In the genomic region with DNA sequence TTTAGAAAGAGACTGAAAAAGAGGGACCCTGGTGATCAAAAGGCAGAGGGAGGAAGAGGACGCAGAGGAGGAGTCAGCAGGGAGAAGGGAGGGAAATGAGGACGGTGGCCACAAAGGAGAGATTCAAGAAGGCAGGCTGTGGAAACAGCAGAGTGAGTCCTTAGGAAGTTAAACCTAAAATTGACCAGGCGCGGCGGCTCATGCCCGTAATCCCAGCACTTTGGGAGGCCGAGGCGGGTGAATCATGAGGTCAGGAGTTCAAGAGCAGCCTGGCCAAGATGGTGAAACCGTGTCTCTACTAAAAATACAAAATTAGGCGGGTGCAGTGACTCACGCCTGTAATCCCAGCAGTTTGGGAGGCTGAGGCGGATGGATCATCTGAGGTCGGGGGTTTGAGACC, we compare ENCODE assay signal across 8 cellular contexts. TPM values are rescaled to one million over a fixed set of nuclear protein-coding genes. Genes with fewer than 3 reads are reported as not detected.
DNase-seq lines count a peak whose midpoint lies in the region; ATAC-seq, FAIRE-seq and TF ChIP-seq lines count a peak whose summit lies in the region.
"Not testable (repeated sequence)": the region's sequence is repeated elsewhere in the genome, so short reads cannot be mapped to it uniquely, and the experiment has no call there.

No MANE protein-coding gene starts in this region.

- peak overlapping the region; percentile 50 for H3K9ac ChIP-seq in NT2/D1 (ENCODE audit: insufficient read length, low read depth)
- not testable (repeated sequence) for H3K9ac ChIP-seq in K562 (ENCODE audit: insufficient read depth in 1 of 2, low read depth in 2 of 2, low read length in 2 of 2); smooth muscle cell (ENCODE audit: low read depth)

- not testable (repeated sequence) for H3F3A ChIP-seq in smooth muscle cell (ENCODE audit: low read depth)

- H3K27ac ChIP-seq in ACC112 (ENCODE audit: low read depth, low read length) (peak overlapping the region; percentile 68), muscle layer of duodenum (ENCODE audit: low read length) (peak overlapping the region; percentile 91), smooth muscle cell (ENCODE audit: low read depth) (peak overlapping the region; percentile 6)
- H3K27ac ChIP-seq in K562 (ENCODE audit: extremely low read depth, low read depth, low read length) = not testable (repeated sequence)

- H3K9me1 ChIP-seq in K562 (ENCODE audit: control insufficient read depth, insufficient read depth, low read length) = not testable (repeated sequence)

- FAIRE-seq in K562 (lab: Jason Lieb, UNC) = peak; percentile 46

- peak overlapping the region; percentile 43; the same call in 1 of the 2 replicates for H3K27ac Mint-ChIP-seq in WTC11

- not testable (repeated sequence) for H2AFZ ChIP-seq in ACC112 (ENCODE audit: low read length, unreplicated experiment); K562 (ENCODE audit: low read depth, low read length); smooth muscle cell (ENCODE audit: low read depth)

- H3K36me3 ChIP-seq in ACC112 (ENCODE audit: insufficient read depth, low read length); NT2/D1 (ENCODE audit: insufficient read depth, insufficient read length, low read length); K562 (ENCODE audit: control insufficient read depth, insufficient read depth, low read length); muscle layer of duodenum (ENCODE audit: control insufficient read depth in 1 of 2, insufficient read depth in 2 of 2, low read length in 2 of 2); smooth muscle cell (ENCODE audit: low read depth): not testable (repeated sequence)

- TF ChIP-seq EP300 in K562 (IDR thresholded peaks at IDR 0.05; ENCODE audit: low read length) = not testable (repeated sequence)

- H3K79me2 ChIP-seq in ACC112 (ENCODE audit: control insufficient read depth, insufficient read depth, low read length, unreplicated experiment); K562 (ENCODE audit: control insufficient read depth, insufficient read depth, low read length); smooth muscle cell (ENCODE audit: low read depth): not testable (repeated sequence)

- H3K9me3 Mint-ChIP-seq in WTC11 = not testable (repeated sequence)

- not testable (repeated sequence) for H3K4me1 Mint-ChIP-seq in WTC11

- H4K20me1 ChIP-seq in K562 (replicated peaks; ENCODE audit: control insufficient read depth, insufficient read depth, low read length); smooth muscle cell (ENCODE audit: low read depth): not testable (repeated sequence)

- not testable (repeated sequence) for BruUV-seq in K562 (replicated peaks; lab: Mats Ljungman, UMichigan)

- ATAC-seq in WTC11, K562: not testable (repeated sequence)

- TF ChIP-seq POLR2A in K562 (conservative IDR thresholded peaks at IDR 0.05) = not testable (repeated sequence)

- H3K9me3 ChIP-seq in NT2/D1 (ENCODE audit: insufficient read depth, low read length); K562 (replicated peaks; ENCODE audit: control insufficient read depth, insufficient read depth, low read depth, low read length); muscle layer of duodenum (ENCODE audit: control insufficient read depth in 1 of 2, low read length in 2 of 2); smooth muscle cell (replicated peaks; ENCODE audit: low read depth): not testable (repeated sequence)

- 5% methylated on average over 13 of the region's 13 CpGs for WGBS in K562 (ENCODE audit: insufficient coverage, low coverage, missing lambda C conversion rate)
- WGBS in smooth muscle cell (ENCODE audit: low lambda C conversion rate) = 13% methylated on average over 13 of the region's 13 CpGs

- H3K36me3 Mint-ChIP-seq in WTC11 = not testable (repeated sequence)

- POLR2A ChIA-PET in WTC11 (lab: Charles Lee) = not testable (repeated sequence)
- POLR2A ChIA-PET in K562 (lab: Yijun Ruan, JAX) = interaction anchor here (0.6 kb wide), 2 partner anchors 11 to 87 kb away, joined by 3 to 5 read pairs; no protein-coding TSS in a partner anchor

- not testable (repeated sequence) for H3K4me2 ChIP-seq in K562 (ENCODE audit: insufficient read depth, low read length); smooth muscle cell

- not testable (repeated sequence) for H3K27me3 ChIP-seq in ACC112 (ENCODE audit: insufficient read depth, low read length); NT2/D1 (ENCODE audit: insufficient read depth, insufficient read length); muscle layer of duodenum (ENCODE audit: low read depth, low read length); smooth muscle cell (ENCODE audit: low read depth)
- H3K27me3 ChIP-seq in K562 (ENCODE audit: control insufficient read depth in 2 of 2, insufficient read depth in 2 of 2, low read length in 2 of 2) = peaks cover 22 to 42% of the 10 kb centered on the region in 2 experiments; a peak in 4 of 5 replicates

- TF ChIP-seq RAD21 in K562 (CRISPR knock-in tag; conservative IDR thresholded peaks at IDR 0.05 in 1 of 2, IDR thresholded peaks at IDR 0.05 in 1 of 2) = not testable (repeated sequence)

- in situ Hi-C loops in K562 (cut with MboI) = not testable (repeated sequence)

- not testable (repeated sequence) for H3K4me1 ChIP-seq in ACC112 (ENCODE audit: control insufficient read depth, insufficient read depth, low read length, unreplicated experiment); K562 (replicated peaks in 1 of 2; ENCODE audit: control insufficient read depth in 2 of 2, insufficient read depth in 2 of 2, low read length in 2 of 2); smooth muscle cell (ENCODE audit: low read depth)
- H3K4me1 ChIP-seq in NT2/D1 (ENCODE audit: insufficient read depth, insufficient read length) (peaks cover 13% of the 10 kb centered on the region), muscle layer of duodenum (ENCODE audit: control insufficient read depth in 1 of 2, insufficient read depth in 2 of 2, low read length in 2 of 2) (peaks cover 0 to 43% of the 10 kb centered on the region in 2 donors)

- not testable (repeated sequence) for H3K4me3 Mint-ChIP-seq in WTC11

- not testable (repeated sequence) for TF ChIP-seq CTCF in WTC11 (IDR thresholded peaks at IDR 0.05); K562 (IDR thresholded peaks at IDR 0.05 in 2 of 3, conservative IDR thresholded peaks at IDR 0.05 in 1 of 3; ENCODE audit: insufficient read depth in 2 of 3, low read depth in 1 of 3, low read length in 3 of 3); fibroblast of villous mesenchyme (IDR thresholded peaks at IDR 0.05; ENCODE audit: insufficient read depth, low read depth, low read length); smooth muscle cell (IDR thresholded peaks at IDR 0.05; ENCODE audit: borderline replicate concordance, insufficient read depth, poor library complexity, severe bottlenecking)

- intact Hi-C loops in K562 (cut with micrococcal nuclease) = loop anchor here (10.0 kb wide), 1 partner anchor 426 kb away; no protein-coding TSS in a partner anchor

- H3K27me3 Mint-ChIP-seq in WTC11 (ENCODE audit: low read depth) = peaks cover 20% of the 10 kb centered on the region

- H3K4me3 ChIP-seq in ACC112 (ENCODE audit: low read depth, low read length); NT2/D1 (ENCODE audit: insufficient read length, low read depth); K562; fibroblast of villous mesenchyme (ENCODE audit: low read depth, low read length); muscle layer of duodenum (ENCODE audit: low read depth in 1 of 2, low read length in 2 of 2); smooth muscle cell: not testable (repeated sequence)

- CTCF ChIA-PET in WTC11 (lab: Charles Lee) (interaction anchor here (1.0 kb wide), 1 partner anchor 15 kb away, joined by 3 read pairs; no protein-coding TSS in a partner anchor), K562 (lab: Yijun Ruan, JAX; ENCODE audit: low intra/inter-chr PET ratio) (interaction anchor here (0.5 kb wide), 1 partner anchor 162 kb away, joined by 3 read pairs; no protein-coding TSS in a partner anchor)

- DNase-seq in H4 (ENCODE audit: low spot score) = peak; percentile 42
- DNase-seq in NT2/D1 (ENCODE audit: low read depth, low spot score); WTC11 (ENCODE audit: low spot score); K562 (ENCODE audit: extremely low read depth in 1 of 4, low spot score in 3 of 4); smooth muscle cell (lab: John Stamatoyannopoulos, UW; ENCODE audit: unreplicated experiment): not testable (repeated sequence)
- peak; percentile 86 for DNase-seq in fibroblast of villous mesenchyme (ENCODE audit: low read depth)

RNA-seq across cellular contexts. Expression of a gene that starts 20.1 kb away (rescaled TPM):
- 24.7 and 27.4 TPM in 2 replicates for total RNA-seq in H4 (2014; rRNA removed; shearing (Covaris generic))
- 46.1 to 56.1 TPM (median 48.3 TPM) in 3 replicates for total RNA-seq in WTC11 (2021)
- total RNA-seq in K562 (2011; cell fraction: chromatin; rRNA removed; ENCODE audit: low replicate concordance) = 9.6 and 25.5 TPM in 2 replicates
- total RNA-seq in K562 (2011; cell fraction: nucleolus; rRNA removed) = 16.8 and 21.5 TPM in 2 replicates
- 11.7 and 12.4 TPM in 2 replicates for total RNA-seq in K562 (2011; cell fraction: nucleoplasm; rRNA removed)
- total RNA-seq in K562 (2014; rRNA removed) = 11.4 and 13.8 TPM in 2 replicates
- total RNA-seq in K562 (2014; rRNA removed; fragmentation: Illumina TruSeq; extraction: Trizol) = 0.91 and 2.6 TPM in 2 replicates
- total RNA-seq in K562 (2015; rRNA removed; fragmentation: Illumina TruSeq; extraction: Trizol) = 6.8 and 7.7 TPM in 2 replicates
- total RNA-seq in K562 (2021) = 14.9 and 16.5 TPM in 2 replicates
- polyA plus RNA-seq in K562 (2011; rRNA removed) = 2.8 and 4.0 TPM in 2 replicates
- 4.3 and 7.7 TPM in 2 replicates for polyA plus RNA-seq in K562 (2011; cell fraction: cytosol; rRNA removed)
- 9.9 and 16.4 TPM in 2 replicates for polyA plus RNA-seq in K562 (2011; cell fraction: nucleus; rRNA removed)
- 9.8 and 15.1 TPM in 2 replicates for polyA plus RNA-seq in K562 (2012)
- 4.5 and 5.7 TPM in 2 replicates for polyA plus RNA-seq in K562 (2014; fragmentation: Illumina TruSeq; extraction: Trizol)
- under 1 TPM; 0.04 to 0.20 TPM for polyA plus RNA-seq in K562 (2014; fragmentation: Nextera tagmentation; extraction: Ambion mirVana)
- 6.8 TPM in 2 replicates for polyA plus RNA-seq in K562 (2014; rRNA removed)
- polyA minus RNA-seq in K562 (2011; rRNA and poly(A)+ RNA removed) = 4.0 and 5.1 TPM in 2 replicates
- 9.3 and 10.7 TPM in 2 replicates for polyA minus RNA-seq in K562 (2011; cell fraction: cytosol; rRNA and poly(A)+ RNA removed)
- polyA minus RNA-seq in K562 (2011; cell fraction: nucleus; rRNA and poly(A)+ RNA removed) = 5.1 and 9.9 TPM in 2 replicates
- 30.9 and 35.0 TPM in 2 replicates for total RNA-seq in fibroblast of villous mesenchyme
- 18.0 and 24.0 TPM in 2 replicates for total RNA-seq in smooth muscle cell
- 18.8 and 26.0 TPM in 2 replicates for polyA plus RNA-seq in smooth muscle cell
